In the genomic region with DNA sequence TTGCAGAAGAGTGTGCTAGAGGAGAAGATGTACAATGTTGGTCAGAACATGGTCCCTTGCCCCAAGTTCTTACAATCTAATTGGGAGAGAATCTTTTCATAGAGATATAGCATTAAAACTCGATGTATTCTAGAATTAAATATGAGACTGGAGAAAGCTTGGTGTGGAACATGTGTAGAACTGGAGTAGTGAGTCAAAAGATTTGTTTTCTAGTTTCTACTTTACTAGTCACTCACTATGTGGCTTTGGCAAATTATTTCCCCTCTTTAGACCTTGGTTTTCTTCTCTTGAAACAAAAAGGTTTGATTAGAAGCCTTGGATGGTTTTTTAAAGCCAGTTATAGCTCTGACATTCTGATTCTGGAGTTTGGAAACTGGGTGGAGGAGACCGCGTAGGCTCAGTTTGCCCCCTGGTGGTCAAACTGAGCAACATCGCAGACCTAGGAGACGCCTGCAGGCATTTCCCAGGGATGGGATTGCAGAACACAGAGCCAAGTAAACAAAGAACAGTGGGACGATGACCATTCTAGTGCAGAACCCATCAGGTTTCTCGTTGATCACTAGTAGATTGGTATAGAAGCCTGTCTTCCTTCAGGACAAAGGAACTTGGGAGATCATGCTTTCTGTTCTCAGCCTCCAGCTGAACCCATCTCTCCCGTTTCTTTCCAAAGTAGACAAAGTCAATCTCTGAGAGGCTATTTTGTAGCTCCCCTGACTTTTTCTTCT, we compare ENCODE assay signal across 8 cellular contexts. TPM values are rescaled to one million over a fixed set of nuclear protein-coding genes. Genes with fewer than 3 reads are reported as not detected.
DNase-seq lines count a peak whose midpoint lies in the region; ATAC-seq and TF ChIP-seq lines count a peak whose summit lies in the region.

No MANE protein-coding gene starts in this region.

- in situ Hi-C loops in GM13976 (cut with MboI; ENCODE audit: low sequenced_read_pairs, unreplicated experiment) = no loop called here

- intact Hi-C loops in esophagus muscularis mucosa (cut with DNase I) = loop anchor here (5.0 to 10.0 kb wide), 3 partner anchors 245 to 345 kb away; a partner anchor contains a TSS
- intact Hi-C loops in naive thymus-derived CD4-positive, alpha-beta T cell (cut with micrococcal nuclease) = loop anchor here (1.0 to 10.0 kb wide), 5 partner anchors 9 to 1075 kb away; a partner anchor contains a TSS

- TF ChIP-seq CTCF in AG09319 (IDR thresholded peaks at IDR 0.05; ENCODE audit: low read depth, low read length) = peak; percentile 88
- TF ChIP-seq CTCF in GM13976 (IDR thresholded peaks at IDR 0.05; ENCODE audit: borderline replicate concordance, control extremely low read depth, extremely low read depth, insufficient read depth, missing control alignments) = peak; percentile 78
- peak; percentile 91 to 94 (median 93) for TF ChIP-seq CTCF in esophagus muscularis mucosa (IDR thresholded peaks at IDR 0.05)

- peak; percentile 88 for ATAC-seq in naive thymus-derived CD4-positive, alpha-beta T cell
- ATAC-seq in HG02623 (IDR thresholded peaks at IDR 0.05; ENCODE audit: unreplicated experiment) (no peak), HG03039 (IDR thresholded peaks at IDR 0.05; ENCODE audit: unreplicated experiment) (no peak)

- no peaks in the 10 kb centered on the region for H3K9me3 ChIP-seq in esophagus muscularis mucosa
- H3K9me3 ChIP-seq in naive thymus-derived CD4-positive, alpha-beta T cell (ENCODE audit: control insufficient read depth in 2 of 3, low read length in 3 of 3) = no peaks in the 10 kb centered on the region

- H3K4me3 Mint-ChIP-seq in activated CD4-positive, alpha-beta T cell treated with anti-CD3 and anti-CD28 coated beads, Interleukin-2, amount 10 ng/mL, durations not matched to agents 7 days and 5 days = no peak overlapping the region
- H3K4me3 Mint-ChIP-seq in naive thymus-derived CD4-positive, alpha-beta T cell = no peak overlapping the region

- no peak for TF ChIP-seq POLR2A in esophagus muscularis mucosa (IDR thresholded peaks at IDR 0.05; ENCODE audit: low read depth)

- H3K4me1 Mint-ChIP-seq in activated CD4-positive, alpha-beta T cell treated with anti-CD3 and anti-CD28 coated beads, Interleukin-2, amount 10 ng/mL, durations not matched to agents 7 days and 5 days = no peaks in the 10 kb centered on the region
- H3K4me1 Mint-ChIP-seq in naive thymus-derived CD4-positive, alpha-beta T cell = peaks cover 0 to 13% (median 3%) of the 10 kb centered on the region in 7 donors

- H3K4me1 ChIP-seq in esophagus muscularis mucosa = peaks cover 0 to 18% (median 14%) of the 10 kb centered on the region in 4 donors
- no peaks in the 10 kb centered on the region for H3K4me1 ChIP-seq in naive thymus-derived CD4-positive, alpha-beta T cell (ENCODE audit: control insufficient read depth in 2 of 2, insufficient read depth in 2 of 2, low read length in 2 of 2)

- no peaks in the 10 kb centered on the region for H3K36me3 Mint-ChIP-seq in activated CD4-positive, alpha-beta T cell treated with anti-CD3 and anti-CD28 coated beads, Interleukin-2, amount 10 ng/mL, durations not matched to agents 7 days and 5 days (ENCODE audit: low read depth)
- H3K36me3 Mint-ChIP-seq in naive thymus-derived CD4-positive, alpha-beta T cell = no peaks in the 10 kb centered on the region

- H3K27me3 Mint-ChIP-seq in activated CD4-positive, alpha-beta T cell treated with anti-CD3 and anti-CD28 coated beads, Interleukin-2, amount 10 ng/mL, durations not matched to agents 7 days and 5 days = peaks cover 15% of the 10 kb centered on the region
- H3K27me3 Mint-ChIP-seq in naive thymus-derived CD4-positive, alpha-beta T cell = peaks cover 6 to 39% (median 23%) of the 10 kb centered on the region in 5 donors

- POLR2A ChIA-PET in activated CD4-positive, alpha-beta T cell treated with anti-CD3 and anti-CD28 coated beads, Interleukin-2, amount 10 ng/mL, durations not matched to agents 7 days and 5 days (lab: Charles Lee) = no interaction called here
- POLR2A ChIA-PET in naive thymus-derived CD4-positive, alpha-beta T cell (lab: Charles Lee) = no interaction called here

- no peak overlapping the region for H3K27ac ChIP-seq in esophagus muscularis mucosa (replicated peaks in 1 of 4)
- no peak overlapping the region for H3K27ac ChIP-seq in naive thymus-derived CD4-positive, alpha-beta T cell (ENCODE audit: low read depth, low read length)

- DNase-seq in AG09319 (ENCODE audit: extremely low read depth, low read depth) = peak; percentile 40
- DNase-seq in GM13976 (ENCODE audit: low spot score) = peak; percentile 72
- DNase-seq in NCI-H2227 (lab: John Stamatoyannopoulos, UW; ENCODE audit: unreplicated experiment) = peak; percentile 76
- DNase-seq in activated CD4-positive, alpha-beta T cell treated with anti-CD3 and anti-CD28 coated beads, Interleukin-2, amount 10 ng/mL, durations not matched to agents 7 days and 5 days = peak; percentile 52
- no peak for DNase-seq in esophagus muscularis mucosa (ENCODE audit: extremely low spot score)
- DNase-seq in naive thymus-derived CD4-positive, alpha-beta T cell = peak in 5 of 9 donors; percentile 21 to 46 (median 41)

- no peak for TF ChIP-seq EP300 in esophagus muscularis mucosa (IDR thresholded peaks at IDR 0.05)

- no peaks in the 10 kb centered on the region for H3K36me3 ChIP-seq in esophagus muscularis mucosa
- no peaks in the 10 kb centered on the region for H3K36me3 ChIP-seq in naive thymus-derived CD4-positive, alpha-beta T cell (ENCODE audit: control insufficient read depth in 2 of 3, insufficient read depth in 3 of 3, low read length in 3 of 3)

- no peak overlapping the region for H3K4me3 ChIP-seq in esophagus muscularis mucosa
- no peak overlapping the region for H3K4me3 ChIP-seq in naive thymus-derived CD4-positive, alpha-beta T cell (ENCODE audit: low read length)

- H3K27me3 ChIP-seq in esophagus muscularis mucosa = peaks cover 0 to under 1% (median 0%) of the 10 kb centered on the region in 4 donors
- no peaks in the 10 kb centered on the region for H3K27me3 ChIP-seq in naive thymus-derived CD4-positive, alpha-beta T cell (ENCODE audit: control insufficient read depth in 2 of 2, insufficient read depth in 2 of 2, low read length in 2 of 2)

- no peak overlapping the region for H3K27ac Mint-ChIP-seq in activated CD4-positive, alpha-beta T cell treated with anti-CD3 and anti-CD28 coated beads, Interleukin-2, amount 10 ng/mL, durations not matched to agents 7 days and 5 days
- no peak overlapping the region for H3K27ac Mint-ChIP-seq in naive thymus-derived CD4-positive, alpha-beta T cell

- H3K9me3 Mint-ChIP-seq in activated CD4-positive, alpha-beta T cell treated with anti-CD3 and anti-CD28 coated beads, Interleukin-2, amount 10 ng/mL, durations not matched to agents 7 days and 5 days = no peaks in the 10 kb centered on the region
- H3K9me3 Mint-ChIP-seq in naive thymus-derived CD4-positive, alpha-beta T cell = peaks cover 0 to 2% (median 0%) of the 10 kb centered on the region in 11 donors

- WGBS in esophagus muscularis mucosa = 20% methylated on average over 8 of the region's 8 CpGs

- CTCF ChIA-PET in activated CD4-positive, alpha-beta T cell treated with anti-CD3 and anti-CD28 coated beads, Interleukin-2, amount 10 ng/mL, durations not matched to agents 7 days and 5 days (lab: Charles Lee) = interaction anchor here (0.6 to 2.8 kb wide), 8 partner anchors 9 to 437 kb away, joined by 3 to 9 read pairs (median 4); a partner anchor contains a TSS
- CTCF ChIA-PET in naive thymus-derived CD4-positive, alpha-beta T cell (lab: Charles Lee) = interaction anchor here (0.6 to 1.8 kb wide), 7 partner anchors 10 to 672 kb away, joined by 3 to 11 read pairs (median 3); no protein-coding TSS in a partner anchor

RNA-seq across cellular contexts. Expression of a gene that starts 8.5 kb away (rescaled TPM):
- total RNA-seq in activated CD4-positive, alpha-beta T cell treated with anti-CD3 and anti-CD28 coated beads, Interleukin-2, amount 10 ng/mL, durations not matched to agents 7 days and 5 days = not detected
- under 1 TPM in 2 of 4 donors, not detected in 2; 0.40 to 0.50 TPM for total RNA-seq in esophagus muscularis mucosa
- not detected for total RNA-seq in naive thymus-derived CD4-positive, alpha-beta T cell
- not detected for polyA plus RNA-seq in naive thymus-derived CD4-positive, alpha-beta T cell

RNA-seq across cellular contexts. Expression of a gene that starts 8.9 kb away (rescaled TPM):
- total RNA-seq in activated CD4-positive, alpha-beta T cell treated with anti-CD3 and anti-CD28 coated beads, Interleukin-2, amount 10 ng/mL, durations not matched to agents 7 days and 5 days = 10 to 100 TPM; 16.4 to 17.4 TPM
- 10 to 100 TPM; 16.2 to 26.6 (median 20.6) TPM for total RNA-seq in esophagus muscularis mucosa
- 10 to 100 TPM; 17.9 to 25.5 (median 22.2) TPM for total RNA-seq in naive thymus-derived CD4-positive, alpha-beta T cell
- 1 to 10 TPM; 1.1 to 1.6 TPM for polyA plus RNA-seq in naive thymus-derived CD4-positive, alpha-beta T cell
